8 cellular contexts compared by ENCODE assay signal in the genomic region with DNA sequence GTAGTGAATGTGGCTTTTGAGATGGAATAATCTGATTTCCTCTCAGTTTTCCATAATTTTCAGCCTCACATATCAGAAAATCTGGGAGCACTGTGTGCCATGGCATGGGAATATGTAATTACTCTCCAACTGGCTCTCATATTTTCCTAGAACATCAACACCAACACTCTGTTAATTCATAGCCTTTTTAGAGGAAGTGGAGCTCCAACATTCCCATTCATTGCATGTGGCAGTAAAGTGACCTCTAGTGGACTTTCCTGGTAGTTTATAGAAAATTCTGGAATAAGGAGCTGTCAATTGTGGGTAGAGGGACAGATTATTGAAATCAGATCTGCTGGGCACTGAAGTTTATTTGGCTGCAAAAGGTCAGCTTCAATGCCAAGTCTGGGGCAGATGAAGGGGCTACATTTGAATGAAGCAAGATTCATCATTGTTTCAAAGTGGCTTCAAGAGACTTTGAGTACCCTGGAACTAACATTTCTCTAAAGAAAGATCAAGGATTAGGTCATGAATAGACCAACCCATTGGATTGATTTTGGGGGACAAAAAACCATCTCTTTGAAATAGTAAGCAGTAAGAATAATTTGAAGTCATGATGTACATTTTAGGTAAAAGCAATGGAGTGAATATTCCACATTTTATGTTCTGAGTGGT. TPM values are rescaled to one million over a fixed set of nuclear protein-coding genes. Genes with fewer than 3 reads are reported as not detected.
DNase-seq lines count a peak whose midpoint lies in the region; ATAC-seq and TF ChIP-seq lines count a peak whose summit lies in the region.

No MANE protein-coding gene starts in this region.

- TF ChIP-seq CTCF in LNCaP clone FGC (IDR thresholded peaks at IDR 0.05; ENCODE audit: control insufficient read depth, extremely low read depth, insufficient read depth) = peak; percentile 69
- TF ChIP-seq CTCF in ascending aorta (IDR thresholded peaks at IDR 0.05) = peak; percentile 22 to 70 (median 68)
- TF ChIP-seq CTCF in kidney epithelial cell (IDR thresholded peaks at IDR 0.05; ENCODE audit: insufficient read depth, low read length, poor library complexity, severe bottlenecking) = peak; percentile 77

- H3K4me1 Mint-ChIP-seq in activated T-helper 1 cell treated with anti-CD3 and anti-CD28 coated beads, Interleukin-12 subunit alpha, Interleukin-12 subunit beta, Interleukin-2, Interleukin-4 antibody, amounts not matched to agents 30 ng/mL and 10 ng/mL and 1 ng/mL, durations not matched to agents 14 hours and 24 hours and 36 hours (ENCODE audit: low read depth) = no peaks in the 10 kb centered on the region
- peaks cover 19% of the 10 kb centered on the region for H3K4me1 Mint-ChIP-seq in stimulated activated naive CD8-positive, alpha-beta T cell treated with anti-CD3 and anti-CD28 coated beads, Interleukin-15, amount 100 ng/mL, for 72 hours

- no peaks in the 10 kb centered on the region for H3K9me3 Mint-ChIP-seq in activated T-helper 1 cell treated with anti-CD3 and anti-CD28 coated beads, Interleukin-12 subunit alpha, Interleukin-12 subunit beta, Interleukin-2, Interleukin-4 antibody, amounts not matched to agents 30 ng/mL and 10 ng/mL and 1 ng/mL, durations not matched to agents 14 hours and 24 hours and 36 hours
- H3K9me3 Mint-ChIP-seq in stimulated activated naive CD8-positive, alpha-beta T cell treated with anti-CD3 and anti-CD28 coated beads, Interleukin-15, amount 100 ng/mL, for 72 hours = no peaks in the 10 kb centered on the region

- H3K27ac ChIP-seq in ascending aorta = no peak overlapping the region

- intact Hi-C loops in ascending aorta (cut with DNase I) = no loop called here
- intact Hi-C loops in activated T-helper 1 cell treated with anti-CD3 and anti-CD28 coated beads, Interleukin-12 subunit alpha, Interleukin-12 subunit beta, Interleukin-2, Interleukin-4 antibody, amounts not matched to agents 30 ng/mL and 10 ng/mL and 1 ng/mL, durations not matched to agents 14 hours and 24 hours and 36 hours (cut with micrococcal nuclease) = no loop called here

- no peaks in the 10 kb centered on the region for H3K36me3 ChIP-seq in ascending aorta
- no peaks in the 10 kb centered on the region for H3K36me3 ChIP-seq in kidney epithelial cell (ENCODE audit: control insufficient read depth, insufficient read depth, low read length)

- H3K4me3 ChIP-seq in LNCaP clone FGC (ENCODE audit: low read depth, low read length) = no peak overlapping the region
- H3K4me3 ChIP-seq in ascending aorta = no peak overlapping the region
- H3K4me3 ChIP-seq in kidney epithelial cell (ENCODE audit: low read depth, low read length) = no peak overlapping the region

- no peaks in the 10 kb centered on the region for H3K4me1 ChIP-seq in ascending aorta

- H3K36me3 Mint-ChIP-seq in activated T-helper 1 cell treated with anti-CD3 and anti-CD28 coated beads, Interleukin-12 subunit alpha, Interleukin-12 subunit beta, Interleukin-2, Interleukin-4 antibody, amounts not matched to agents 30 ng/mL and 10 ng/mL and 1 ng/mL, durations not matched to agents 14 hours and 24 hours and 36 hours (ENCODE audit: low read depth) = no peaks in the 10 kb centered on the region

- no peak for ATAC-seq in activated CD4-positive, CD25-positive, alpha-beta regulatory T cell treated with anti-CD3 and anti-CD28 coated beads, Interleukin-2, amount 50 U/mL, for 24 hours
- ATAC-seq in stimulated activated naive CD8-positive, alpha-beta T cell treated with anti-CD3 and anti-CD28 coated beads, Interleukin-15, amount 100 ng/mL, for 72 hours = no peak

- DNase-seq in ELR (ENCODE audit: low read depth) (peak; percentile 72), LNCaP clone FGC (ENCODE audit: low read depth) (no peak), ascending aorta (ENCODE audit: low spot score in 2 of 2) (no peak), kidney epithelial cell (ENCODE audit: low read depth) (no peak)
- DNase-seq in activated T-helper 1 cell treated with anti-CD3 and anti-CD28 coated beads, Interleukin-12 subunit alpha, Interleukin-12 subunit beta, Interleukin-2, Interleukin-4 antibody, amounts not matched to agents 30 ng/mL and 10 ng/mL and 1 ng/mL, durations not matched to agents 14 hours and 24 hours and 36 hours (ENCODE audit: low spot score) = no peak
- no peak for DNase-seq in stimulated activated naive CD8-positive, alpha-beta T cell treated with anti-CD3 and anti-CD28 coated beads, Interleukin-15, amount 100 ng/mL, for 72 hours
- no peak for DNase-seq in activated CD4-positive, alpha-beta T cell treated with anti-CD3 and anti-CD28 coated beads for 48 hours

- peaks cover 11% of the 10 kb centered on the region for H3K27me3 Mint-ChIP-seq in activated T-helper 1 cell treated with anti-CD3 and anti-CD28 coated beads, Interleukin-12 subunit alpha, Interleukin-12 subunit beta, Interleukin-2, Interleukin-4 antibody, amounts not matched to agents 30 ng/mL and 10 ng/mL and 1 ng/mL, durations not matched to agents 14 hours and 24 hours and 36 hours (ENCODE audit: insufficient read depth)
- H3K27me3 Mint-ChIP-seq in stimulated activated naive CD8-positive, alpha-beta T cell treated with anti-CD3 and anti-CD28 coated beads, Interleukin-15, amount 100 ng/mL, for 72 hours = no peaks in the 10 kb centered on the region

- no peak overlapping the region for H3K27ac Mint-ChIP-seq in activated T-helper 1 cell treated with anti-CD3 and anti-CD28 coated beads, Interleukin-12 subunit alpha, Interleukin-12 subunit beta, Interleukin-2, Interleukin-4 antibody, amounts not matched to agents 30 ng/mL and 10 ng/mL and 1 ng/mL, durations not matched to agents 14 hours and 24 hours and 36 hours
- no peak overlapping the region for H3K27ac Mint-ChIP-seq in stimulated activated naive CD8-positive, alpha-beta T cell treated with anti-CD3 and anti-CD28 coated beads, Interleukin-15, amount 100 ng/mL, for 72 hours

- H3K27me3 ChIP-seq in ascending aorta = no peaks in the 10 kb centered on the region
- H3K27me3 ChIP-seq in kidney epithelial cell (ENCODE audit: control insufficient read depth, insufficient read depth, low read length) = no peaks in the 10 kb centered on the region

- H3K4me3 Mint-ChIP-seq in activated T-helper 1 cell treated with anti-CD3 and anti-CD28 coated beads, Interleukin-12 subunit alpha, Interleukin-12 subunit beta, Interleukin-2, Interleukin-4 antibody, amounts not matched to agents 30 ng/mL and 10 ng/mL and 1 ng/mL, durations not matched to agents 14 hours and 24 hours and 36 hours = no peak overlapping the region
- no peak overlapping the region for H3K4me3 Mint-ChIP-seq in stimulated activated naive CD8-positive, alpha-beta T cell treated with anti-CD3 and anti-CD28 coated beads, Interleukin-15, amount 100 ng/mL, for 72 hours

- H3K9me3 ChIP-seq in ascending aorta = no peaks in the 10 kb centered on the region

RNA-seq across cellular contexts. Expression of gene USP44, which starts 23.6 kb away (rescaled TPM):
- total RNA-seq in ascending aorta (5.7 TPM), kidney epithelial cell (0.89 and 1.3 TPM in 2 replicates)
- total RNA-seq in activated T-helper 1 cell treated with anti-CD3 and anti-CD28 coated beads, Interleukin-12 subunit alpha, Interleukin-12 subunit beta, Interleukin-2, Interleukin-4 antibody, amounts not matched to agents 30 ng/mL and 10 ng/mL and 1 ng/mL, durations not matched to agents 14 hours and 24 hours and 36 hours = 3.6 and 4.4 TPM in 2 replicates
